In genomic region chr6:136977075-136977474, GRCh38 we compare ENCODE assay signal across 2 cellular contexts.
TF ChIP-seq lines count a peak whose summit lies in the region.

No MANE protein-coding gene starts in this region.

TF ChIP-seq in GM23338, 12 proteins besides CTCF, POLR2A, EP300 and RAD21:
- TF ChIP-seq EZH2phosphoT487 (IDR thresholded peaks at IDR 0.05; ENCODE audit: unreplicated experiment) (no peak), ZNF114 (CRISPR knock-in tag; IDR thresholded peaks at IDR 0.05) (no peak), JUNB (IDR thresholded peaks at IDR 0.05; ENCODE audit: unreplicated experiment) (no peak), REST (IDR thresholded peaks at IDR 0.05; ENCODE audit: unreplicated experiment) (no peak), STAT1 (IDR thresholded peaks at IDR 0.05; ENCODE audit: unreplicated experiment) (no peak), ZNF331 (CRISPR knock-in tag; IDR thresholded peaks at IDR 0.05; ENCODE audit: low read depth) (no peak), NANOG (IDR thresholded peaks at IDR 0.05; ENCODE audit: borderline replicate concordance) (no peak), CREB1 (CRISPR knock-in tag; IDR thresholded peaks at IDR 0.05; ENCODE audit: low read depth) (no peak), POLR2AphosphoS5 (IDR thresholded peaks at IDR 0.05; ENCODE audit: low read depth) (no peak), EZH2 (IDR thresholded peaks at IDR 0.05; ENCODE audit: low read depth, unreplicated experiment) (no peak)
- TF ChIP-seq, protein P1, sequence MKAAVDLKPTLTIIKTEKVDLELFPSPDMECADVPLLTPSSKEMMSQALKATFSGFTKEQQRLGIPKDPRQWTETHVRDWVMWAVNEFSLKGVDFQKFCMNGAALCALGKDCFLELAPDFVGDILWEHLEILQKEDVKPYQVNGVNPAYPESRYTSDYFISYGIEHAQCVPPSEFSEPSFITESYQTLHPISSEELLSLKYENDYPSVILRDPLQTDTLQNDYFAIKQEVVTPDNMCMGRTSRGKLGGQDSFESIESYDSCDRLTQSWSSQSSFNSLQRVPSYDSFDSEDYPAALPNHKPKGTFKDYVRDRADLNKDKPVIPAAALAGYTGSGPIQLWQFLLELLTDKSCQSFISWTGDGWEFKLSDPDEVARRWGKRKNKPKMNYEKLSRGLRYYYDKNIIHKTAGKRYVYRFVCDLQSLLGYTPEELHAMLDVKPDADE (IDR thresholded peaks at IDR 0.05): no peak
- TF ChIP-seq, protein P2, sequence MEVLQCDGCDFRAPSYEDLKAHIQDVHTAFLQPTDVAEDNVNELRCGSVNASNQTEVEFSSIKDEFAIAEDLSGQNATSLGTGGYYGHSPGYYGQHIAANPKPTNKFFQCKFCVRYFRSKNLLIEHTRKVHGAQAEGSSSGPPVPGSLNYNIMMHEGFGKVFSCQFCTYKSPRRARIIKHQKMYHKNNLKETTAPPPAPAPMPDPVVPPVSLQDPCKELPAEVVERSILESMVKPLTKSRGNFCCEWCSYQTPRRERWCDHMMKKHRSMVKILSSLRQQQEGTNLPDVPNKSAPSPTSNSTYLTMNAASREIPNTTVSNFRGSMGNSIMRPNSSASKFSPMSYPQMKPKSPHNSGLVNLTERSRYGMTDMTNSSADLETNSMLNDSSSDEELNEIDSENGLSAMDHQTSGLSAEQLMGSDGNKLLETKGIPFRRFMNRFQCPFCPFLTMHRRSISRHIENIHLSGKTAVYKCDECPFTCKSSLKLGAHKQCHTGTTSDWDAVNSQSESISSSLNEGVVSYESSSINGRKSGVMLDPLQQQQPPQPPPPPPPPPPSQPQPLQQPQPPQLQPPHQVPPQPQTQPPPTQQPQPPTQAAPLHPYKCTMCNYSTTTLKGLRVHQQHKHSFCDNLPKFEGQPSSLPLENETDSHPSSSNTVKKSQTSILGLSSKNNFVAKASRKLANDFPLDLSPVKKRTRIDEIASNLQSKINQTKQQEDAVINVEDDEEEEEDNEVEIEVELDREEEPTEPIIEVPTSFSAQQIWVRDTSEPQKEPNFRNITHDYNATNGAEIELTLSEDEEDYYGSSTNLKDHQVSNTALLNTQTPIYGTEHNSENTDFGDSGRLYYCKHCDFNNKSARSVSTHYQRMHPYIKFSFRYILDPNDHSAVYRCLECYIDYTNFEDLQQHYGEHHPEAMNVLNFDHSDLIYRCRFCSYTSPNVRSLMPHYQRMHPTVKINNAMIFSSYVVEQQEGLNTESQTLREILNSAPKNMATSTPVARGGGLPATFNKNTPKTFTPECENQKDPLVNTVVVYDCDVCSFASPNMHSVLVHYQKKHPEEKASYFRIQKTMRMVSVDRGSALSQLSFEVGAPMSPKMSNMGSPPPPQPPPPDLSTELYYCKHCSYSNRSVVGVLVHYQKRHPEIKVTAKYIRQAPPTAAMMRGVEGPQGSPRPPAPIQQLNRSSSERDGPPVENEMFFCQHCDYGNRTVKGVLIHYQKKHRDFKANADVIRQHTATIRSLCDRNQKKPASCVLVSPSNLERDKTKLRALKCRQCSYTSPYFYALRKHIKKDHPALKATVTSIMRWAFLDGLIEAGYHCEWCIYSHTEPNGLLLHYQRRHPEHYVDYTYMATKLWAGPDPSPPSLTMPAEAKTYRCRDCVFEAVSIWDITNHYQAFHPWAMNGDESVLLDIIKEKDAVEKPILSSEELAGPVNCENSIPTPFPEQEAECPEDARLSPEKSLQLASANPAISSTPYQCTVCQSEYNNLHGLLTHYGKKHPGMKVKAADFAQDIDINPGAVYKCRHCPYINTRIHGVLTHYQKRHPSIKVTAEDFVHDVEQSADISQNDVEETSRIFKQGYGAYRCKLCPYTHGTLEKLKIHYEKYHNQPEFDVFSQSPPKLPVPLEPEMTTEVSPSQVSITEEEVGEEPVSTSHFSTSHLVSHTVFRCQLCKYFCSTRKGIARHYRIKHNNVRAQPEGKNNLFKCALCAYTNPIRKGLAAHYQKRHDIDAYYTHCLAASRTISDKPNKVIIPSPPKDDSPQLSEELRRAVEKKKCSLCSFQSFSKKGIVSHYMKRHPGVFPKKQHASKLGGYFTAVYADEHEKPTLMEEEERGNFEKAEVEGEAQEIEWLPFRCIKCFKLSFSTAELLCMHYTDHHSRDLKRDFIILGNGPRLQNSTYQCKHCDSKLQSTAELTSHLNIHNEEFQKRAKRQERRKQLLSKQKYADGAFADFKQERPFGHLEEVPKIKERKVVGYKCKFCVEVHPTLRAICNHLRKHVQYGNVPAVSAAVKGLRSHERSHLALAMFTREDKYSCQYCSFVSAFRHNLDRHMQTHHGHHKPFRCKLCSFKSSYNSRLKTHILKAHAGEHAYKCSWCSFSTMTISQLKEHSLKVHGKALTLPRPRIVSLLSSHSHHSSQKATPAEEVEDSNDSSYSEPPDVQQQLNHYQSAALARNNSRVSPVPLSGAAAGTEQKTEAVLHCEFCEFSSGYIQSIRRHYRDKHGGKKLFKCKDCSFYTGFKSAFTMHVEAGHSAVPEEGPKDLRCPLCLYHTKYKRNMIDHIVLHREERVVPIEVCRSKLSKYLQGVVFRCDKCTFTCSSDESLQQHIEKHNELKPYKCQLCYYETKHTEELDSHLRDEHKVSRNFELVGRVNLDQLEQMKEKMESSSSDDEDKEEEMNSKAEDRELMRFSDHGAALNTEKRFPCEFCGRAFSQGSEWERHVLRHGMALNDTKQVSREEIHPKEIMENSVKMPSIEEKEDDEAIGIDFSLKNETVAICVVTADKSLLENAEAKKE (CRISPR knock-in tag; IDR thresholded peaks at IDR 0.05): no peak

TF ChIP-seq in H1, 55 proteins besides CTCF, POLR2A, EP300 and RAD21:
- TF ChIP-seq TCF12 (IDR thresholded peaks at IDR 0.05; ENCODE audit: low read depth, low read length) (no peak), CBX8 (IDR thresholded peaks at IDR 0.05; ENCODE audit: borderline replicate concordance, low read depth, low read length) (no peak), ASH2L (IDR thresholded peaks at IDR 0.05; ENCODE audit: low read length) (no peak), BACH1 (IDR thresholded peaks at IDR 0.05; ENCODE audit: low read length) (no peak), MAFK (IDR thresholded peaks at IDR 0.05; ENCODE audit: low read depth, low read length) (no peak), BRCA1 (IDR thresholded peaks at IDR 0.05; ENCODE audit: low read depth, low read length) (no peak), JUN (IDR thresholded peaks at IDR 0.05; ENCODE audit: low read depth, low read length) (no peak)
- TF ChIP-seq, protein P3, sequence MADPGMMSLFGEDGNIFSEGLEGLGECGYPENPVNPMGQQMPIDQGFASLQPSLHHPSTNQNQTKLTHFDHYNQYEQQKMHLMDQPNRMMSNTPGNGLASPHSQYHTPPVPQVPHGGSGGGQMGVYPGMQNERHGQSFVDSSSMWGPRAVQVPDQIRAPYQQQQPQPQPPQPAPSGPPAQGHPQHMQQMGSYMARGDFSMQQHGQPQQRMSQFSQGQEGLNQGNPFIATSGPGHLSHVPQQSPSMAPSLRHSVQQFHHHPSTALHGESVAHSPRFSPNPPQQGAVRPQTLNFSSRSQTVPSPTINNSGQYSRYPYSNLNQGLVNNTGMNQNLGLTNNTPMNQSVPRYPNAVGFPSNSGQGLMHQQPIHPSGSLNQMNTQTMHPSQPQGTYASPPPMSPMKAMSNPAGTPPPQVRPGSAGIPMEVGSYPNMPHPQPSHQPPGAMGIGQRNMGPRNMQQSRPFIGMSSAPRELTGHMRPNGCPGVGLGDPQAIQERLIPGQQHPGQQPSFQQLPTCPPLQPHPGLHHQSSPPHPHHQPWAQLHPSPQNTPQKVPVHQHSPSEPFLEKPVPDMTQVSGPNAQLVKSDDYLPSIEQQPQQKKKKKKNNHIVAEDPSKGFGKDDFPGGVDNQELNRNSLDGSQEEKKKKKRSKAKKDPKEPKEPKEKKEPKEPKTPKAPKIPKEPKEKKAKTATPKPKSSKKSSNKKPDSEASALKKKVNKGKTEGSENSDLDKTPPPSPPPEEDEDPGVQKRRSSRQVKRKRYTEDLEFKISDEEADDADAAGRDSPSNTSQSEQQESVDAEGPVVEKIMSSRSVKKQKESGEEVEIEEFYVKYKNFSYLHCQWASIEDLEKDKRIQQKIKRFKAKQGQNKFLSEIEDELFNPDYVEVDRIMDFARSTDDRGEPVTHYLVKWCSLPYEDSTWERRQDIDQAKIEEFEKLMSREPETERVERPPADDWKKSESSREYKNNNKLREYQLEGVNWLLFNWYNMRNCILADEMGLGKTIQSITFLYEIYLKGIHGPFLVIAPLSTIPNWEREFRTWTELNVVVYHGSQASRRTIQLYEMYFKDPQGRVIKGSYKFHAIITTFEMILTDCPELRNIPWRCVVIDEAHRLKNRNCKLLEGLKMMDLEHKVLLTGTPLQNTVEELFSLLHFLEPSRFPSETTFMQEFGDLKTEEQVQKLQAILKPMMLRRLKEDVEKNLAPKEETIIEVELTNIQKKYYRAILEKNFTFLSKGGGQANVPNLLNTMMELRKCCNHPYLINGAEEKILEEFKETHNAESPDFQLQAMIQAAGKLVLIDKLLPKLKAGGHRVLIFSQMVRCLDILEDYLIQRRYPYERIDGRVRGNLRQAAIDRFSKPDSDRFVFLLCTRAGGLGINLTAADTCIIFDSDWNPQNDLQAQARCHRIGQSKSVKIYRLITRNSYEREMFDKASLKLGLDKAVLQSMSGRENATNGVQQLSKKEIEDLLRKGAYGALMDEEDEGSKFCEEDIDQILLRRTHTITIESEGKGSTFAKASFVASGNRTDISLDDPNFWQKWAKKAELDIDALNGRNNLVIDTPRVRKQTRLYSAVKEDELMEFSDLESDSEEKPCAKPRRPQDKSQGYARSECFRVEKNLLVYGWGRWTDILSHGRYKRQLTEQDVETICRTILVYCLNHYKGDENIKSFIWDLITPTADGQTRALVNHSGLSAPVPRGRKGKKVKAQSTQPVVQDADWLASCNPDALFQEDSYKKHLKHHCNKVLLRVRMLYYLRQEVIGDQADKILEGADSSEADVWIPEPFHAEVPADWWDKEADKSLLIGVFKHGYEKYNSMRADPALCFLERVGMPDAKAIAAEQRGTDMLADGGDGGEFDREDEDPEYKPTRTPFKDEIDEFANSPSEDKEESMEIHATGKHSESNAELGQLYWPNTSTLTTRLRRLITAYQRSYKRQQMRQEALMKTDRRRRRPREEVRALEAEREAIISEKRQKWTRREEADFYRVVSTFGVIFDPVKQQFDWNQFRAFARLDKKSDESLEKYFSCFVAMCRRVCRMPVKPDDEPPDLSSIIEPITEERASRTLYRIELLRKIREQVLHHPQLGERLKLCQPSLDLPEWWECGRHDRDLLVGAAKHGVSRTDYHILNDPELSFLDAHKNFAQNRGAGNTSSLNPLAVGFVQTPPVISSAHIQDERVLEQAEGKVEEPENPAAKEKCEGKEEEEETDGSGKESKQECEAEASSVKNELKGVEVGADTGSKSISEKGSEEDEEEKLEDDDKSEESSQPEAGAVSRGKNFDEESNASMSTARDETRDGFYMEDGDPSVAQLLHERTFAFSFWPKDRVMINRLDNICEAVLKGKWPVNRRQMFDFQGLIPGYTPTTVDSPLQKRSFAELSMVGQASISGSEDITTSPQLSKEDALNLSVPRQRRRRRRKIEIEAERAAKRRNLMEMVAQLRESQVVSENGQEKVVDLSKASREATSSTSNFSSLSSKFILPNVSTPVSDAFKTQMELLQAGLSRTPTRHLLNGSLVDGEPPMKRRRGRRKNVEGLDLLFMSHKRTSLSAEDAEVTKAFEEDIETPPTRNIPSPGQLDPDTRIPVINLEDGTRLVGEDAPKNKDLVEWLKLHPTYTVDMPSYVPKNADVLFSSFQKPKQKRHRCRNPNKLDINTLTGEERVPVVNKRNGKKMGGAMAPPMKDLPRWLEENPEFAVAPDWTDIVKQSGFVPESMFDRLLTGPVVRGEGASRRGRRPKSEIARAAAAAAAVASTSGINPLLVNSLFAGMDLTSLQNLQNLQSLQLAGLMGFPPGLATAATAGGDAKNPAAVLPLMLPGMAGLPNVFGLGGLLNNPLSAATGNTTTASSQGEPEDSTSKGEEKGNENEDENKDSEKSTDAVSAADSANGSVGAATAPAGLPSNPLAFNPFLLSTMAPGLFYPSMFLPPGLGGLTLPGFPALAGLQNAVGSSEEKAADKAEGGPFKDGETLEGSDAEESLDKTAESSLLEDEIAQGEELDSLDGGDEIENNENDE (IDR thresholded peaks at IDR 0.05; ENCODE audit: insufficient replicate concordance, low read length): no peak
TF ChIP-seq in H1: peak in this region for 0.
